Comparison of ENCODE assay signal across 9 cellular contexts in genomic region chr19:10087296-10088061, GRCh38. TPM values are rescaled to one million over a fixed set of nuclear protein-coding genes. Genes with fewer than 3 reads are reported as not detected.
DNase-seq lines count a peak whose midpoint lies in the region; ATAC-seq, FAIRE-seq and TF ChIP-seq lines count a peak whose summit lies in the region.
"Had no signal": no experiment of that assay in that cellular context is flagged by ENCODE, and none has a peak within 500 bp of the region (broad histone marks: within the 10 kb centered on the region; RNA-seq: fewer than 3 reads in every experiment).

No MANE protein-coding gene starts in this region.

- H3K4ac ChIP-seq in mesenchymal stem cell (ENCODE audit: low read depth in 1 of 2, low read length in 2 of 2), result no peak overlapping the region

- no peak overlapping the region for H2BK120ac ChIP-seq in mesenchymal stem cell (ENCODE audit: low read depth, low read length)

- no peak for DNase-seq in stimulated activated naive CD8-positive, alpha-beta T cell treated with anti-CD3 and anti-CD28 coated beads, Interleukin-15, Interleukin-2, amounts not matched to agents 100 U/mL and 50 U/mL, for 24 hours
- DNase-seq in astrocyte (ENCODE audit: low read depth) (no peak), mesenchymal stem cell (no peak), head of caudate nucleus (no peak), DMS153 treated with DMSO at 0.1 percent for 48 hours (lab: John Stamatoyannopoulos, UW; ENCODE audit: unreplicated experiment) (no peak), RPMI8226 (no peak)
- DNase-seq: DMS79 treated with DMSO at 0.1 percent for 48 hours had no signal

- 83% methylated on average over 17 of the region's 18 CpGs for WGBS in mesenchymal stem cell

- no peak overlapping the region for H2AK5ac ChIP-seq in mesenchymal stem cell (ENCODE audit: low read length, severe bottlenecking)

- H4K91ac ChIP-seq in mesenchymal stem cell (ENCODE audit: low read length), result no peak overlapping the region

- no peaks in the 10 kb centered on the region for H3K27me3 Mint-ChIP-seq in stimulated activated naive CD8-positive, alpha-beta T cell treated with anti-CD3 and anti-CD28 coated beads, Interleukin-15, Interleukin-2, amounts not matched to agents 100 ng/mL and 50 ng/mL, for 24 hours
- peaks cover 20% of the 10 kb centered on the region for H3K27me3 Mint-ChIP-seq in astrocyte (ENCODE audit: low read depth, unreplicated experiment)

- H3K9me3 ChIP-seq in astrocyte (ENCODE audit: insufficient read depth, low read depth, low read length) (no peaks in the 10 kb centered on the region), mesenchymal stem cell (ENCODE audit: control insufficient read depth, low read length) (no peaks in the 10 kb centered on the region)

- no peak for ATAC-seq in stimulated activated naive CD8-positive, alpha-beta T cell treated with anti-CD3 and anti-CD28 coated beads, Interleukin-15, Interleukin-2, amounts not matched to agents 100 U/mL and 50 U/mL, for 24 hours
- ATAC-seq in HG03460 (IDR thresholded peaks at IDR 0.05; ENCODE audit: unreplicated experiment), result no peak

- no peaks in the 10 kb centered on the region for H4K20me1 ChIP-seq in astrocyte (ENCODE audit: insufficient read depth, low read length)

- peak overlapping the region; percentile 78 for H3K9ac ChIP-seq in astrocyte (ENCODE audit: low read length)
- H3K9ac ChIP-seq in mesenchymal stem cell (ENCODE audit: low read length), result peak overlapping the region; percentile 95

- H2BK15ac ChIP-seq in mesenchymal stem cell (ENCODE audit: low read depth, poor library complexity, severe bottlenecking), result no peak overlapping the region

- H4K8ac ChIP-seq in mesenchymal stem cell (ENCODE audit: low read length), result peak overlapping the region; percentile 19

- peaks cover 18% of the 10 kb centered on the region for H3K36me3 Mint-ChIP-seq in stimulated activated naive CD8-positive, alpha-beta T cell treated with anti-CD3 and anti-CD28 coated beads, Interleukin-15, Interleukin-2, amounts not matched to agents 100 ng/mL and 50 ng/mL, for 24 hours (ENCODE audit: low read depth)
- peaks cover 24% of the 10 kb centered on the region for H3K36me3 Mint-ChIP-seq in astrocyte (ENCODE audit: low read depth, unreplicated experiment)

- peaks cover 4% of the 10 kb centered on the region for H3K79me1 ChIP-seq in mesenchymal stem cell (replicated peaks; ENCODE audit: low read length, poor library complexity, severe bottlenecking)

- H3K9me3 Mint-ChIP-seq in stimulated activated naive CD8-positive, alpha-beta T cell treated with anti-CD3 and anti-CD28 coated beads, Interleukin-15, Interleukin-2, amounts not matched to agents 100 ng/mL and 50 ng/mL, for 24 hours, result no peaks in the 10 kb centered on the region
- H3K9me3 Mint-ChIP-seq in astrocyte (ENCODE audit: unreplicated experiment), result peaks cover 1% of the 10 kb centered on the region

- peak overlapping the region; percentile 85 for H3K4me3 Mint-ChIP-seq in stimulated activated naive CD8-positive, alpha-beta T cell treated with anti-CD3 and anti-CD28 coated beads, Interleukin-15, Interleukin-2, amounts not matched to agents 100 ng/mL and 50 ng/mL, for 24 hours
- peak overlapping the region; percentile 89 for H3K4me3 Mint-ChIP-seq in astrocyte (ENCODE audit: unreplicated experiment)

- no peak overlapping the region for H2AFZ ChIP-seq in astrocyte (ENCODE audit: low read depth, low read length)
- H2AFZ ChIP-seq in mesenchymal stem cell (ENCODE audit: low read depth, low read length), result no peak overlapping the region

- no peak overlapping the region for H3K27ac ChIP-seq in astrocyte (ENCODE audit: low read depth, low read length)
- no peak overlapping the region for H3K27ac ChIP-seq in mesenchymal stem cell (ENCODE audit: low read length, poor library complexity, severe bottlenecking)

- intact Hi-C loops in head of caudate nucleus (cut with DNase I), result no loop called here

- no peak overlapping the region for H2BK12ac ChIP-seq in mesenchymal stem cell (ENCODE audit: low read length in 2 of 2)

- no peak overlapping the region for H3K14ac ChIP-seq in mesenchymal stem cell (ENCODE audit: low read length in 2 of 2)

- H3K27me3 ChIP-seq in astrocyte (ENCODE audit: insufficient read depth, low read length) (no peaks in the 10 kb centered on the region), mesenchymal stem cell (ENCODE audit: control insufficient read depth in 1 of 2, insufficient read depth in 1 of 2, low read length in 2 of 2) (no peaks in the 10 kb centered on the region)

- H3K27ac Mint-ChIP-seq in stimulated activated naive CD8-positive, alpha-beta T cell treated with anti-CD3 and anti-CD28 coated beads, Interleukin-15, Interleukin-2, amounts not matched to agents 100 ng/mL and 50 ng/mL, for 24 hours, result peak overlapping the region; percentile 26
- no peak overlapping the region for H3K27ac Mint-ChIP-seq in astrocyte (ENCODE audit: unreplicated experiment)

- no peak overlapping the region for H3K4me3 ChIP-seq in astrocyte (ENCODE audit: insufficient read depth, low read depth, low read length)
- H3K4me3 ChIP-seq in mesenchymal stem cell (ENCODE audit: insufficient read depth in 1 of 2, low read depth in 1 of 2, low read length in 2 of 2), result peak overlapping the region in 1 of 2 experiments; percentile 93

- peak overlapping the region in 1 of 2 experiments; percentile 10 for H3K23ac ChIP-seq in mesenchymal stem cell (ENCODE audit: low read length in 2 of 2)

- no peak for TF ChIP-seq CTCF in astrocyte (IDR thresholded peaks at IDR 0.05; ENCODE audit: insufficient read depth, low read depth, low read length)

- peak overlapping the region; percentile 88 for H3K4me2 ChIP-seq in astrocyte (ENCODE audit: low read length)
- peak overlapping the region; percentile 72 for H3K4me2 ChIP-seq in mesenchymal stem cell (ENCODE audit: low read length, poor library complexity, severe bottlenecking)

- H3K18ac ChIP-seq in mesenchymal stem cell (ENCODE audit: low read depth in 1 of 2, low read length in 2 of 2), result no peak overlapping the region

- no peak for FAIRE-seq in astrocyte (lab: Jason Lieb, UNC)

- H3K4me1 Mint-ChIP-seq in stimulated activated naive CD8-positive, alpha-beta T cell treated with anti-CD3 and anti-CD28 coated beads, Interleukin-15, Interleukin-2, amounts not matched to agents 100 ng/mL and 50 ng/mL, for 24 hours (ENCODE audit: low read depth), result peaks cover 6% of the 10 kb centered on the region
- peaks cover 1% of the 10 kb centered on the region for H3K4me1 Mint-ChIP-seq in astrocyte (ENCODE audit: low read depth, unreplicated experiment)

- no peak overlapping the region for H2BK5ac ChIP-seq in mesenchymal stem cell (ENCODE audit: low read depth, low read length, poor library complexity, severe bottlenecking)

- H3K4me1 ChIP-seq in astrocyte (ENCODE audit: insufficient read depth, low read length), result no peaks in the 10 kb centered on the region
- peaks cover 9% of the 10 kb centered on the region for H3K4me1 ChIP-seq in mesenchymal stem cell (ENCODE audit: control insufficient read depth, insufficient read depth, low read depth, low read length)

- no peaks in the 10 kb centered on the region for H3K36me3 ChIP-seq in astrocyte (ENCODE audit: insufficient read depth, low read length)
- H3K36me3 ChIP-seq in mesenchymal stem cell (ENCODE audit: control insufficient read depth in 1 of 2, insufficient read depth in 2 of 2, low read depth in 1 of 2, low read length in 2 of 2), result peaks cover 33 to 34% of the 10 kb centered on the region in 2 experiments

- no peaks in the 10 kb centered on the region for H3K79me2 ChIP-seq in astrocyte (ENCODE audit: insufficient read depth, low read length)

RNA-seq across cellular contexts. Expression of gene SHFL, which starts 1.4 kb away (rescaled TPM):
- 73.5 and 86.8 TPM in 2 replicates for total RNA-seq in astrocyte
- 41.6 TPM for polyA plus RNA-seq in mesenchymal stem cell (2013, experiment 1 of 2)
- polyA plus RNA-seq in mesenchymal stem cell (2013, experiment 2 of 2), result 41.6 TPM

RNA-seq across cellular contexts. Expression of gene ANGPTL6, which starts 15.0 kb away (rescaled TPM):
- total RNA-seq in astrocyte, result 0.24 TPM in 1 of 2 replicates, not detected in the other
- 0.11 TPM for polyA plus RNA-seq in mesenchymal stem cell (2013, experiment 1 of 2)
- polyA plus RNA-seq in mesenchymal stem cell (2013, experiment 2 of 2), result 0.16 TPM

RNA-seq across cellular contexts. Expression of gene PPAN, which starts 18.7 kb away (rescaled TPM):
- total RNA-seq in astrocyte, result 54.2 and 55.6 TPM in 2 replicates
- 15.8 TPM for polyA plus RNA-seq in mesenchymal stem cell (2013, experiment 1 of 2)
- 15.0 TPM for polyA plus RNA-seq in mesenchymal stem cell (2013, experiment 2 of 2)

RNA-seq across cellular contexts. Expression of gene P2RY11, which starts 24.0 kb away (rescaled TPM):
- 19.3 and 22.8 TPM in 2 replicates for total RNA-seq in astrocyte
- polyA plus RNA-seq in mesenchymal stem cell (2013, experiment 1 of 2), result 3.2 TPM
- 3.4 TPM for polyA plus RNA-seq in mesenchymal stem cell (2013, experiment 2 of 2)

RNA-seq across cellular contexts. Expression of gene EIF3G, which starts 32.2 kb away (rescaled TPM):
- 207 and 215 TPM in 2 replicates for total RNA-seq in astrocyte
- polyA plus RNA-seq in mesenchymal stem cell (2013, experiment 1 of 2), result 167 TPM
- 162 TPM for polyA plus RNA-seq in mesenchymal stem cell (2013, experiment 2 of 2)
